In genomic region chr9:88045686-88046085, GRCh38 we compare ENCODE assay signal across 28 cellular contexts.
"Had no signal": no experiment of that assay in that cellular context is flagged by ENCODE, and none has a peak within 500 bp of the region (broad histone marks: within the 10 kb centered on the region; RNA-seq: fewer than 3 reads in every experiment).

No MANE protein-coding gene starts in this region.

- H3K36me3 Mint-ChIP-seq: stimulated activated naive B cell treated with anti-CD40 and anti-IgM and Interleukin-4, amounts not matched to agents 10 μg/mL and 1 μg/mL and 100 μg/mL, for 72 hours had no signal

- H3K9me3 ChIP-seq: pancreas, prostate gland had no signal

- H3K27me3 ChIP-seq: pancreas, suprapubic skin, tibial artery, upper lobe of right lung had no signal

- H3K4me3 ChIP-seq: left ventricle myocardium inferior, lung, mucosa of descending colon, pancreas, prostate gland, skin epidermis, suprapubic skin, thoracic aorta, tibial artery, upper lobe of right lung had no signal

- H3K4me1 Mint-ChIP-seq: stimulated activated naive B cell treated with anti-CD40 and anti-IgM and Interleukin-4, amounts not matched to agents 10 μg/mL and 1 μg/mL and 100 μg/mL, for 72 hours had no signal

- H3K27ac Mint-ChIP-seq: naive thymus-derived CD4-positive, alpha-beta T cell; natural killer cell treated with Interleukin-12 subunit alpha and Interleukin-12 subunit beta and Interleukin-15 and Interleukin-18, amount 100 ng/mL, for 72 hours; stimulated activated naive B cell treated with anti-CD40 and anti-IgM and Interleukin-4, amounts not matched to agents 10 μg/mL and 1 μg/mL and 100 μg/mL, for 72 hours; stimulated activated naive CD8-positive, alpha-beta T cell treated with anti-CD3 and anti-CD28 coated beads, Interleukin-15, Interleukin-2, amounts not matched to agents 100 ng/mL and 50 ng/mL, for 24 hours had no signal

- H3K4me3 Mint-ChIP-seq: naive thymus-derived CD4-positive, alpha-beta T cell; natural killer cell treated with Interleukin-12 subunit alpha and Interleukin-12 subunit beta and Interleukin-15 and Interleukin-18, amount 100 ng/mL, for 72 hours; neural crest cell; stimulated activated naive B cell treated with anti-CD40 and anti-IgM and Interleukin-4, amounts not matched to agents 10 μg/mL and 1 μg/mL and 100 μg/mL, for 72 hours; stimulated activated naive CD8-positive, alpha-beta T cell treated with anti-CD3 and anti-CD28 coated beads, Interleukin-15, Interleukin-2, amounts not matched to agents 100 ng/mL and 50 ng/mL, for 24 hours had no signal

- ATAC-seq: mucosa of descending colon; naive thymus-derived CD4-positive, alpha-beta T cell; natural killer cell treated with Interleukin-12 subunit alpha and Interleukin-12 subunit beta and Interleukin-15 and Interleukin-18, amount 100 ng/mL, for 72 hours; pancreas; right cardiac atrium; sciatic nerve; stimulated activated naive B cell treated with anti-CD40 and anti-IgM and Interleukin-4, amounts not matched to agents 10 μg/mL and 1 μg/mL and 100 μg/mL, for 72 hours; upper lobe of right lung had no signal

- H3K27ac ChIP-seq: left ventricle myocardium inferior, pancreas, prostate gland, skin epidermis, suprapubic skin, thoracic aorta, tibial artery, upper lobe of right lung had no signal

- DNase-seq: hippocampal formation; islet precursor cell; left ventricle myocardium inferior; midbrain; mucosa of descending colon; naive thymus-derived CD4-positive, alpha-beta T cell; nucleus accumbens; pancreas; posterior cingulate gyrus; retina; right cardiac atrium; stimulated activated CD4-positive, alpha-beta T cell treated with anti-CD3 and anti-CD28 coated beads, Interleukin-12 subunit alpha, Interleukin-12 subunit beta, amount 100 ng/mL, for 4 hours; stimulated activated CD4-positive, alpha-beta T cell treated with anti-CD3 and anti-CD28 coated beads, Interleukin-15, amount 100 ng/mL, for 24 hours; stimulated activated CD4-positive, alpha-beta T cell treated with anti-CD3 and anti-CD28 coated beads, Interleukin-2, amount 100 ng/mL, for 24 hours; stimulated activated CD4-positive, alpha-beta T cell treated with anti-CD3 and anti-CD28 coated beads, Interleukin-4, amount 100 ng/mL, for 1 hour; stimulated activated naive B cell treated with anti-CD40 and anti-IgM and Interleukin-4, amounts not matched to agents 10 μg/mL and 1 μg/mL and 100 μg/mL, for 72 hours; tibial artery; trophoblast cell; upper lobe of right lung had no signal

- H3K36me3 ChIP-seq: left ventricle myocardium inferior, pancreas, prostate gland, suprapubic skin, thoracic aorta, tibial artery, upper lobe of right lung had no signal

- H3K4me1 ChIP-seq: pancreas, prostate gland, suprapubic skin, tibial artery, upper lobe of right lung had no signal
